16 cellular contexts compared by ENCODE assay signal in genomic region chr3:101842935-101843330, GRCh38. TPM values are rescaled to one million over a fixed set of nuclear protein-coding genes. Genes with fewer than 3 reads are reported as not detected.
DNase-seq lines count a peak whose midpoint lies in the region; ATAC-seq, FAIRE-seq and TF ChIP-seq lines count a peak whose summit lies in the region.
"Had no signal": no experiment of that assay in that cellular context is flagged by ENCODE, and none has a peak within 500 bp of the region (broad histone marks: within the 10 kb centered on the region; RNA-seq: fewer than 3 reads in every experiment).

No MANE protein-coding gene starts in this region.

- 98% methylated on average over 3 of the region's 3 CpGs for WGBS in mammary epithelial cell (ENCODE audit: low coverage, missing lambda C conversion rate)

- intact Hi-C loops in mammary epithelial cell (cut with micrococcal nuclease), result no loop called here
- intact Hi-C loops in MCF 10A (cut with micrococcal nuclease), result no loop called here

- CTCF ChIA-PET in mammary epithelial cell (lab: Charles Lee; ENCODE audit: low non-redundant PET), result no interaction called here
- CTCF ChIA-PET in MCF 10A (lab: Yijun Ruan, JAX), result no interaction called here

- H3K36me3 ChIP-seq in mammary epithelial cell (ENCODE audit: insufficient read depth, low read length) (no peaks in the 10 kb centered on the region), SJSA1 (peaks cover 7% of the 10 kb centered on the region; the same call in 1 of the 2 replicates)

- dilution Hi-C loops in mammary epithelial cell (cut with HindIII; ENCODE audit: low sequenced_read_pairs), result no loop called here

- H3K9me3 ChIP-seq in mammary epithelial cell (replicated peaks; ENCODE audit: insufficient read depth, low read length) (no peaks in the 10 kb centered on the region), SJSA1 (replicated peaks) (peaks cover 15% of the 10 kb centered on the region)

- H3K27ac ChIP-seq in mammary epithelial cell (ENCODE audit: insufficient read depth, low read depth, low read length), result no peak overlapping the region
- 0 out of 2 replicates have a peak overlapping the region, but pooled peaks have one; percentile 25 for H3K27ac ChIP-seq in SJSA1
- H3K27ac ChIP-seq: 22Rv1 had no signal

- H3K4me3 Mint-ChIP-seq in MCF 10A (ENCODE audit: unreplicated experiment), result no peak overlapping the region
- H3K4me3 Mint-ChIP-seq in stimulated activated memory B cell treated with anti-CD40 and anti-IgM and Interleukin-4, amounts not matched to agents 10 μg/mL and 1 μg/mL and 100 μg/mL, for 72 hours, result peak overlapping the region; percentile 62

- no peak overlapping the region for H2AFZ ChIP-seq in mammary epithelial cell (ENCODE audit: low read depth, low read length)

- no peak for TF ChIP-seq CTCF in mammary epithelial cell (conservative IDR thresholded peaks at IDR 0.05 in 1 of 2, IDR thresholded peaks at IDR 0.05 in 1 of 2; ENCODE audit: extremely low read depth in 1 of 2, insufficient read depth in 1 of 2, low read depth in 1 of 2, low read length in 2 of 2)
- TF ChIP-seq CTCF in MCF 10A (IDR thresholded peaks at IDR 0.05; ENCODE audit: unreplicated experiment), result no peak

- no peaks in the 10 kb centered on the region for H3K4me1 ChIP-seq in mammary epithelial cell (ENCODE audit: insufficient read depth, low read length)
- H3K4me1 ChIP-seq in SJSA1 (replicated peaks), result peaks cover 40% of the 10 kb centered on the region

- POLR2A ChIA-PET in MCF 10A (lab: Yijun Ruan, JAX), result no interaction called here

- no peak for DNase-seq in mammary epithelial cell
- DNase-seq in MCF 10A (ENCODE audit: unreplicated experiment), result no peak
- DNase-seq in SJSA1 (ENCODE audit: low read depth in 1 of 2, low spot score in 2 of 2), result no peak
- no peak for DNase-seq in NOMO-1 treated with dmso at 0.1 percent for 144 hours (lab: John Stamatoyannopoulos, UW; ENCODE audit: unreplicated experiment)
- no peak for DNase-seq in KBM-7
- DNase-seq in superior temporal gyrus (ENCODE audit: extremely low spot score), result no peak
- DNase-seq: C1 segment of cervical spinal cord, GOT3, NCI-H1417 treated with DMSO at 0.1 percent for 48 hours, NCI-H2029, NCI-H2171 treated with DMSO at 0.1 percent for 48 hours, NCI-H510A, RPMI8226 had no signal

- no peaks in the 10 kb centered on the region for H3K27me3 Mint-ChIP-seq in MCF 10A (ENCODE audit: insufficient read depth, unreplicated experiment)
- H3K27me3 Mint-ChIP-seq in stimulated activated memory B cell treated with anti-CD40 and anti-IgM and Interleukin-4, amounts not matched to agents 10 μg/mL and 1 μg/mL and 100 μg/mL, for 72 hours, result no peaks in the 10 kb centered on the region

- in situ Hi-C loops in mammary epithelial cell (cut with MboI; ENCODE audit: low sequenced_read_pairs in 2 of 2), result no loop called here
- in situ Hi-C loops in KBM-7 (cut with MboI; ENCODE audit: low pct_unique_long_range_greater_than_20kb, low sequenced_read_pairs), result no loop called here

- H3K79me2 ChIP-seq in mammary epithelial cell (ENCODE audit: insufficient read depth, low read length), result no peaks in the 10 kb centered on the region

- H3K4me1 Mint-ChIP-seq in MCF 10A (ENCODE audit: insufficient read depth, unreplicated experiment), result peaks cover 14% of the 10 kb centered on the region
- H3K4me1 Mint-ChIP-seq in stimulated activated memory B cell treated with anti-CD40 and anti-IgM and Interleukin-4, amounts not matched to agents 10 μg/mL and 1 μg/mL and 100 μg/mL, for 72 hours, result peaks cover 55% of the 10 kb centered on the region

- no peaks in the 10 kb centered on the region for H4K20me1 ChIP-seq in mammary epithelial cell (ENCODE audit: insufficient read depth, low read length)

- no peak overlapping the region for H3K27ac Mint-ChIP-seq in MCF 10A (ENCODE audit: low read depth, unreplicated experiment)
- peak overlapping the region; percentile 28 for H3K27ac Mint-ChIP-seq in stimulated activated memory B cell treated with anti-CD40 and anti-IgM and Interleukin-4, amounts not matched to agents 10 μg/mL and 1 μg/mL and 100 μg/mL, for 72 hours

- peaks cover 7% of the 10 kb centered on the region for H3K9me3 Mint-ChIP-seq in MCF 10A (ENCODE audit: unreplicated experiment)
- peaks cover 5% of the 10 kb centered on the region for H3K9me3 Mint-ChIP-seq in stimulated activated memory B cell treated with anti-CD40 and anti-IgM and Interleukin-4, amounts not matched to agents 10 μg/mL and 1 μg/mL and 100 μg/mL, for 72 hours

- BruUV-seq in mammary epithelial cell (replicated peaks; lab: Mats Ljungman, UMichigan) (no TSS peak), MCF 10A (replicated peaks; lab: Mats Ljungman, UMichigan) (no TSS peak)

- peaks cover 5% of the 10 kb centered on the region for H3K36me3 Mint-ChIP-seq in MCF 10A (ENCODE audit: insufficient read depth, unreplicated experiment)
- peaks cover 51% of the 10 kb centered on the region for H3K36me3 Mint-ChIP-seq in stimulated activated memory B cell treated with anti-CD40 and anti-IgM and Interleukin-4, amounts not matched to agents 10 μg/mL and 1 μg/mL and 100 μg/mL, for 72 hours

- no peak for ATAC-seq in stimulated activated memory B cell treated with anti-CD40 and anti-IgM and Interleukin-4, amounts not matched to agents 10 μg/mL and 1 μg/mL and 100 μg/mL, for 72 hours

- peak overlapping the region; percentile 3 for H3K9ac ChIP-seq in mammary epithelial cell (ENCODE audit: insufficient read depth, low read length)

- no peak overlapping the region for H3K4me2 ChIP-seq in mammary epithelial cell (ENCODE audit: insufficient read depth, low read depth, low read length)

- peak; percentile 43 for FAIRE-seq in endometrium (lab: Jason Lieb, UNC)

- H3K27me3 ChIP-seq in mammary epithelial cell (ENCODE audit: insufficient read depth, low read length) (no peaks in the 10 kb centered on the region), SJSA1 (replicated peaks) (no peaks in the 10 kb centered on the region)

- H3K4me3 ChIP-seq in mammary epithelial cell (replicated peaks in 1 of 3; ENCODE audit: insufficient read depth in 1 of 3, low read depth in 2 of 3, low read length in 3 of 3) (no peak overlapping the region), SJSA1 (no peak overlapping the region)

RNA-seq across cellular contexts. Expression of gene NFKBIZ, which starts 6.4 kb away (rescaled TPM):
- total RNA-seq in mammary epithelial cell (10 to 100 TPM; 27.0 to 85.8 TPM), MCF 10A (2022) (48.9 and 58.8 TPM in 2 replicates)
- polyA plus RNA-seq in mammary epithelial cell, result 15.3 TPM
- polyA minus RNA-seq in mammary epithelial cell, result 32.8 TPM
- total RNA-seq in SJSA1 (2014; rRNA removed; shearing (Covaris generic)), result 10.4 and 25.4 TPM in 2 replicates
